Comparison of ENCODE assay signal across 20 cellular contexts in genomic region chr4:142356797-142357196, GRCh38.
A peak's percentile ranks its signal among the peaks of the same experiment; 100 is the strongest.
DNase-seq lines count a peak whose midpoint lies in the region; ATAC-seq, FAIRE-seq and TF ChIP-seq lines count a peak whose summit lies in the region.
"Had no signal": no experiment of that assay in that cellular context is flagged by ENCODE, and none has a peak within 500 bp of the region (broad histone marks: within the 10 kb centered on the region; RNA-seq: fewer than 3 reads in every experiment).

No MANE protein-coding gene starts in this region.

- peak overlapping the region; percentile 79 to 82 for H3K4me3 Mint-ChIP-seq in activated T-cell treated with anti-CD3 and anti-CD28 coated beads, Interleukin-2, amount 50 U/mL, for 72 hours
- no peak overlapping the region for H3K4me3 Mint-ChIP-seq in T-helper 1 cell treated with Interleukin-12 subunit alpha and Interleukin-12 subunit beta and Interleukin-4 antibody, amounts not matched to agents 30 μg/mL and 1 μg/mL, for 36 hours
- H3K4me3 Mint-ChIP-seq in activated naive CD8-positive, alpha-beta T cell treated with anti-CD3 and anti-CD28 coated beads, Interleukin-2, amount 50 U/mL, for 24 hours = no peak overlapping the region
- H3K4me3 Mint-ChIP-seq in stimulated activated naive CD8-positive, alpha-beta T cell treated with anti-CD3 and anti-CD28 coated beads, Interleukin-15, Interleukin-2, amounts not matched to agents 100 ng/mL and 50 ng/mL, for 24 hours = no peak overlapping the region
- H3K4me3 Mint-ChIP-seq in endothelial cell (ENCODE audit: unreplicated experiment) = no peak overlapping the region
- H3K4me3 Mint-ChIP-seq: CD14-positive monocyte had no signal

- peaks cover under 1% of the 10 kb centered on the region in 2 donors for H3K9me3 Mint-ChIP-seq in activated T-cell treated with anti-CD3 and anti-CD28 coated beads, Interleukin-2, amount 50 U/mL, for 72 hours
- peaks cover 2% of the 10 kb centered on the region for H3K9me3 Mint-ChIP-seq in T-helper 1 cell treated with Interleukin-12 subunit alpha and Interleukin-12 subunit beta and Interleukin-4 antibody, amounts not matched to agents 30 μg/mL and 1 μg/mL, for 36 hours
- H3K9me3 Mint-ChIP-seq in activated naive CD8-positive, alpha-beta T cell treated with anti-CD3 and anti-CD28 coated beads, Interleukin-2, amount 50 U/mL, for 24 hours = peaks cover under 1% of the 10 kb centered on the region
- H3K9me3 Mint-ChIP-seq in stimulated activated naive CD8-positive, alpha-beta T cell treated with anti-CD3 and anti-CD28 coated beads, Interleukin-15, Interleukin-2, amounts not matched to agents 100 ng/mL and 50 ng/mL, for 24 hours = peaks cover 2% of the 10 kb centered on the region
- no peaks in the 10 kb centered on the region for H3K9me3 Mint-ChIP-seq in endothelial cell (ENCODE audit: unreplicated experiment)

- peaks cover 100% of the 10 kb centered on the region for H3K4me1 Mint-ChIP-seq in activated T-cell treated with anti-CD3 and anti-CD28 coated beads, Interleukin-2, amount 50 U/mL, for 72 hours (ENCODE audit: low read depth)
- H3K4me1 Mint-ChIP-seq in T-helper 1 cell treated with Interleukin-12 subunit alpha and Interleukin-12 subunit beta and Interleukin-4 antibody, amounts not matched to agents 30 μg/mL and 1 μg/mL, for 36 hours (ENCODE audit: low read depth) = peaks cover 58% of the 10 kb centered on the region
- H3K4me1 Mint-ChIP-seq in activated naive CD8-positive, alpha-beta T cell treated with anti-CD3 and anti-CD28 coated beads, Interleukin-2, amount 50 U/mL, for 24 hours = peaks cover 88% of the 10 kb centered on the region
- H3K4me1 Mint-ChIP-seq in stimulated activated naive CD8-positive, alpha-beta T cell treated with anti-CD3 and anti-CD28 coated beads, Interleukin-15, Interleukin-2, amounts not matched to agents 100 ng/mL and 50 ng/mL, for 24 hours (ENCODE audit: low read depth) = peaks cover 90% of the 10 kb centered on the region
- peaks cover 10% of the 10 kb centered on the region for H3K4me1 Mint-ChIP-seq in endothelial cell (ENCODE audit: unreplicated experiment)

- H3K36me3 Mint-ChIP-seq in activated T-cell treated with anti-CD3 and anti-CD28 coated beads, Interleukin-2, amount 50 U/mL, for 72 hours (ENCODE audit: insufficient read depth in 2 of 2) = peaks cover under 1 to 7% of the 10 kb centered on the region in 2 donors
- H3K36me3 Mint-ChIP-seq in T-helper 1 cell treated with Interleukin-12 subunit alpha and Interleukin-12 subunit beta and Interleukin-4 antibody, amounts not matched to agents 30 μg/mL and 1 μg/mL, for 36 hours (ENCODE audit: low read depth) = peaks cover 2% of the 10 kb centered on the region
- peaks cover 9% of the 10 kb centered on the region for H3K36me3 Mint-ChIP-seq in activated naive CD8-positive, alpha-beta T cell treated with anti-CD3 and anti-CD28 coated beads, Interleukin-2, amount 50 U/mL, for 24 hours (ENCODE audit: low read depth)
- H3K36me3 Mint-ChIP-seq in stimulated activated naive CD8-positive, alpha-beta T cell treated with anti-CD3 and anti-CD28 coated beads, Interleukin-15, Interleukin-2, amounts not matched to agents 100 ng/mL and 50 ng/mL, for 24 hours (ENCODE audit: low read depth) = peaks cover 6% of the 10 kb centered on the region
- H3K36me3 Mint-ChIP-seq in endothelial cell (ENCODE audit: low read depth, unreplicated experiment) = no peaks in the 10 kb centered on the region
- H3K36me3 Mint-ChIP-seq: CD14-positive monocyte had no signal

- no peaks in the 10 kb centered on the region for H3K27me3 Mint-ChIP-seq in activated T-cell treated with anti-CD3 and anti-CD28 coated beads, Interleukin-2, amount 50 U/mL, for 72 hours (ENCODE audit: low read depth)
- no peaks in the 10 kb centered on the region for H3K27me3 Mint-ChIP-seq in T-helper 1 cell treated with Interleukin-12 subunit alpha and Interleukin-12 subunit beta and Interleukin-4 antibody, amounts not matched to agents 30 μg/mL and 1 μg/mL, for 36 hours (ENCODE audit: low read depth)
- H3K27me3 Mint-ChIP-seq in activated naive CD8-positive, alpha-beta T cell treated with anti-CD3 and anti-CD28 coated beads, Interleukin-2, amount 50 U/mL, for 24 hours = no peaks in the 10 kb centered on the region
- H3K27me3 Mint-ChIP-seq in stimulated activated naive CD8-positive, alpha-beta T cell treated with anti-CD3 and anti-CD28 coated beads, Interleukin-15, Interleukin-2, amounts not matched to agents 100 ng/mL and 50 ng/mL, for 24 hours = no peaks in the 10 kb centered on the region
- no peaks in the 10 kb centered on the region for H3K27me3 Mint-ChIP-seq in endothelial cell (ENCODE audit: unreplicated experiment)

- TF ChIP-seq CTCF in D721Med (IDR thresholded peaks at IDR 0.05; ENCODE audit: insufficient read depth, missing control alignments) (no peak), endothelial cell (IDR thresholded peaks at IDR 0.05; ENCODE audit: unreplicated experiment) (no peak)

- peak overlapping the region; percentile 97 for H3K27ac Mint-ChIP-seq in activated T-cell treated with anti-CD3 and anti-CD28 coated beads, Interleukin-2, amount 50 U/mL, for 72 hours
- peak overlapping the region; percentile 94 for H3K27ac Mint-ChIP-seq in T-helper 1 cell treated with Interleukin-12 subunit alpha and Interleukin-12 subunit beta and Interleukin-4 antibody, amounts not matched to agents 30 μg/mL and 1 μg/mL, for 36 hours
- H3K27ac Mint-ChIP-seq in activated naive CD8-positive, alpha-beta T cell treated with anti-CD3 and anti-CD28 coated beads, Interleukin-2, amount 50 U/mL, for 24 hours = peak overlapping the region; percentile 90
- H3K27ac Mint-ChIP-seq in stimulated activated naive CD8-positive, alpha-beta T cell treated with anti-CD3 and anti-CD28 coated beads, Interleukin-15, Interleukin-2, amounts not matched to agents 100 ng/mL and 50 ng/mL, for 24 hours = peak overlapping the region; percentile 85
- H3K27ac Mint-ChIP-seq in endothelial cell (ENCODE audit: unreplicated experiment) = no peak overlapping the region
- H3K27ac Mint-ChIP-seq: CD14-positive monocyte had no signal

- FAIRE-seq in D721Med (lab: Jason Lieb, UNC) = no peak
- FAIRE-seq: astrocyte, urothelium cell line had no signal

- DNase-seq in activated T-cell treated with anti-CD3 and anti-CD28 coated beads, Interleukin-2, amount 50 U/mL, for 72 hours = peak in 1 of 2 donors; percentile 34
- DNase-seq in activated T-cell treated with anti-CD3 and anti-CD28 coated beads for 4 hours = no peak
- no peak for DNase-seq in activated naive CD8-positive, alpha-beta T cell treated with anti-CD3 and anti-CD28 coated beads, Interleukin-2, amount 50 U/mL, for 24 hours
- DNase-seq in D721Med (ENCODE audit: insufficient read length, low spot score) = no peak
- DNase-seq in endothelial cell (ENCODE audit: low spot score) = no peak
- DNase-seq: ACHN, cerebellar nuclear complex, DMS79, KBM-7, left lung, NCI-H187 treated with DMSO at 0.1 percent for 48 hours, NCI-H226, NCI-H82, substantia nigra had no signal

- ATAC-seq in activated T-cell treated with anti-CD3 and anti-CD28 coated beads, Interleukin-2, amount 50 U/mL, for 72 hours (replicated peaks in 1 of 2) = peak; percentile 62 to 72
- peak; percentile 47 for ATAC-seq in activated naive CD8-positive, alpha-beta T cell treated with anti-CD3 and anti-CD28 coated beads, Interleukin-2, amount 50 U/mL, for 24 hours
- ATAC-seq in GM18870 (IDR thresholded peaks at IDR 0.05; ENCODE audit: unreplicated experiment) = no peak
- ATAC-seq: left lung had no signal

Comparison
In these comparisons a context has a peak if more than half of its experiments do, and no peak if none do; other contexts are left out.
1. H3K4me3 Mint-ChIP-seq: peak in activated T-cell treated with anti-CD3 and anti-CD28 coated beads, Interleukin-2, amount 50 U/mL, for 72 hours (2 of 2); none in T-helper 1 cell treated with Interleukin-12 subunit alpha and Interleukin-12 subunit beta and Interleukin-4 antibody, amounts not matched to agents 30 μg/mL and 1 μg/mL, for 36 hours (single experiment), activated naive CD8-positive, alpha-beta T cell treated with anti-CD3 and anti-CD28 coated beads, Interleukin-2, amount 50 U/mL, for 24 hours (single experiment), stimulated activated naive CD8-positive, alpha-beta T cell treated with anti-CD3 and anti-CD28 coated beads, Interleukin-15, Interleukin-2, amounts not matched to agents 100 ng/mL and 50 ng/mL, for 24 hours (single experiment) and endothelial cell (single experiment).